In the genomic region with DNA sequence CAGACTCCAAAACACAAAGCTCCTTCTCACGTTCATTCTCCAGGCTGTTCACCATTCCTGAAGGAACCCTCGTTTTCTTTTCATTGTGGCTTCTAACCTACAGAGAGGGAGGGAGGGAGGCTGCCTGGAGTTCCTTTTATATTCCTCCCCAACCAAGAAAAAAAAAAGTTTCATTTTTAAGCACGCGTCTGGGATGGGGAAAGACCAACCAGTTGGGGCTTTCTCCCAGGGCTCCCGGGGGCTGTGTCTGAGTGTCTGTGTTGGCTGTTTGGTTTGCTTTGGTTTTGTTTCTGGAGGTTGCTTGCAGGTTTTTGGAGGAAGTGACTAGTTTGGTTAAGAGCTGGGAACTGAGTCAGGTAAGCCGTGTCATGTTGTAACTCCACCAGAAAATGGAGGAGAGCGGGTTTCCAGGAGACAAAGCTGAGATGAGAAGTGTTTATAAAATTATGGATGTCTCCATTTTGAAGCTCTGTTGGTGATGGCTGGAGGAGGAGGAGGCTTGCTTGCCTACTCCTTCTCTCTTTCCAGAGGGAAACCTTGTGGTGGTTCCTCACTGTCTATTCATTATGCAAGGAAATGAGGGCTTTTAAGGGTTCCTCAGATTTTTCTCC, we compare ENCODE assay signal across 9 cellular contexts. TPM values are rescaled to one million over a fixed set of nuclear protein-coding genes. Genes with fewer than 3 reads are reported as not detected.
DNase-seq lines count a peak whose midpoint lies in the region; ATAC-seq and TF ChIP-seq lines count a peak whose summit lies in the region.
"Had no signal": no experiment of that assay in that cellular context is flagged by ENCODE, and none has a peak within 500 bp of the region (broad histone marks: within the 10 kb centered on the region; RNA-seq: fewer than 3 reads in every experiment).

No MANE protein-coding gene starts in this region.

- whole genome bisulfite sequencing in right lobe of liver (ENCODE audit: insufficient coverage, low coverage, low lambda C conversion rate, missing lambda C conversion rate) = 34% methylated on average over 7 of the region's 7 CpGs

- H3K27ac ChIP-seq in right lobe of liver = peak overlapping the region; percentile 34 to 46 (median 39)

- H3K27me3 ChIP-seq in BJ (ENCODE audit: control insufficient read depth, insufficient read depth, low read length) (peaks cover 3% of the 10 kb centered on the region; the same call in 1 of the 2 replicates), right lobe of liver (peaks cover 0 to 18% of the 10 kb centered on the region in 2 donors)

- H3K4me3 ChIP-seq in BJ (ENCODE audit: low read depth, low read length) = peak overlapping the region; percentile 77
- H3K4me3 ChIP-seq in cardiac fibroblast (replicated peaks in 1 of 2; ENCODE audit: low read depth in 2 of 2, low read length in 2 of 2) = peak overlapping the region; percentile 69 to 79
- H3K4me3 ChIP-seq in right lobe of liver = peak overlapping the region; percentile 41 to 55 (median 49)

- H3K36me3 Mint-ChIP-seq in IgD-negative memory B cell (no peaks in the 10 kb centered on the region), type B pancreatic cell (peaks cover 38% of the 10 kb centered on the region)

- no peak for ATAC-seq in right lobe of liver

- H3K4me3 Mint-ChIP-seq in IgD-negative memory B cell = peak overlapping the region in 3 of 4 donors; percentile 57 to 79 (median 63)
- peak overlapping the region; percentile 95 for H3K4me3 Mint-ChIP-seq in type B pancreatic cell

- H3K27me3 Mint-ChIP-seq in IgD-negative memory B cell (peaks cover 47% of the 10 kb centered on the region), type B pancreatic cell (peaks cover 18% of the 10 kb centered on the region)

- POLR2A ChIA-PET in BJ (lab: Charles Lee) = interaction anchor here (0.7 kb wide), 1 partner anchor 27 kb away, joined by 3 read pairs; no protein-coding TSS in a partner anchor

- peaks cover 0 to 36% (median 6%) of the 10 kb centered on the region in 4 donors for H3K4me1 ChIP-seq in right lobe of liver

- H3K4me1 Mint-ChIP-seq in IgD-negative memory B cell (peaks cover 0 to 10% (median 3%) of the 10 kb centered on the region in 3 donors), type B pancreatic cell (ENCODE audit: unreplicated experiment) (peaks cover 40% of the 10 kb centered on the region)

- intact Hi-C loops in right lobe of liver (cut with DNase I) = no loop called here

- DNase-seq in BJ (ENCODE audit: low read depth) = no peak
- peak; percentile 60 to 61 for DNase-seq in cardiac fibroblast (ENCODE audit: low read depth in 2 of 2)
- DNase-seq in right lobe of liver = no peak
- no peak for DNase-seq in type B pancreatic cell (ENCODE audit: extremely low spot score, unreplicated experiment)
- DNase-seq in iPS-NIHi7 (ENCODE audit: extremely low spot score) = no peak
- DNase-seq in stimulated activated CD4-positive, alpha-beta T cell treated with anti-CD3 and anti-CD28 coated beads, Interleukin-15, amount 100 ng/mL, for 24 hours = no peak
- DNase-seq in COLO668 (lab: John Stamatoyannopoulos, UW; ENCODE audit: unreplicated experiment) = no peak

- H3K36me3 ChIP-seq in BJ (ENCODE audit: control insufficient read depth, insufficient read depth, low read length) (no peaks in the 10 kb centered on the region), right lobe of liver (no peaks in the 10 kb centered on the region)

- H3K9me3 Mint-ChIP-seq in IgD-negative memory B cell = peaks cover 0 to 3% (median 0%) of the 10 kb centered on the region in 3 donors
- H3K9me3 Mint-ChIP-seq in type B pancreatic cell = no peaks in the 10 kb centered on the region

- no peak overlapping the region for H3K27ac Mint-ChIP-seq in IgD-negative memory B cell
- peak overlapping the region; percentile 91 for H3K27ac Mint-ChIP-seq in type B pancreatic cell
- H3K27ac Mint-ChIP-seq: memory B cell had no signal

- H3K9me3 ChIP-seq in right lobe of liver = no peaks in the 10 kb centered on the region

- CTCF ChIA-PET in BJ (lab: Yijun Ruan, JAX) = interaction anchor here (0.6 to 1.7 kb wide), 6 partner anchors 10 to 579 kb away, joined by 3 to 5 read pairs (median 4); no protein-coding TSS in a partner anchor

- TF ChIP-seq POLR2A in right lobe of liver (IDR thresholded peaks at IDR 0.05) = no peak

- TF ChIP-seq CTCF in BJ (IDR thresholded peaks at IDR 0.05; ENCODE audit: insufficient read depth, low read depth, low read length) = no peak
- no peak for TF ChIP-seq CTCF in cardiac fibroblast (IDR thresholded peaks at IDR 0.05; ENCODE audit: low read depth, low read length)
- TF ChIP-seq CTCF in right lobe of liver (IDR thresholded peaks at IDR 0.05) = no peak
- TF ChIP-seq CTCF in type B pancreatic cell (conservative IDR thresholded peaks at IDR 0.05) = no peak

RNA-seq across cellular contexts. Expression of a gene that starts 1.7 kb away (rescaled TPM):
- polyA plus RNA-seq in BJ (2011; rRNA removed) (3.1 and 3.5 TPM in 2 replicates), IgD-negative memory B cell (not detected)
- polyA minus RNA-seq in BJ (2011; rRNA and poly(A)+ RNA removed) = 17.9 and 21.2 TPM in 2 replicates
- total RNA-seq in right lobe of liver (1 to 10 TPM in 5 of 6 experiments, under 1 TPM in 1; 0.93 to 4.0 (median 2.9) TPM), type B pancreatic cell (ENCODE audit: low replicate concordance) (124 and 129 TPM in 2 replicates)

Comparison
In these comparisons a context has a peak if more than half of its experiments do, and no peak if none do; other contexts are left out.
1. DNase-seq: peak in cardiac fibroblast (2 of 2); none in BJ (single experiment), right lobe of liver (0 of 3), type B pancreatic cell (single experiment), iPS-NIHi7 (single experiment), stimulated activated CD4-positive, alpha-beta T cell treated with anti-CD3 and anti-CD28 coated beads, Interleukin-15, amount 100 ng/mL, for 24 hours (single experiment) and COLO668 (single experiment).
2. RNA of a gene that starts 1.7 kb away (total RNA-seq): 124 to 129 TPM in type B pancreatic cell; 0.93 to 4.0 TPM in right lobe of liver; every median in the first group is over 10 times any median in the second.
3. Peak in every context shown above with its lines, with median percentiles within 50 percentile points of each other: H3K4me3 ChIP-seq.